ENCODE assay signal across 1 cellular context in the genomic region with DNA sequence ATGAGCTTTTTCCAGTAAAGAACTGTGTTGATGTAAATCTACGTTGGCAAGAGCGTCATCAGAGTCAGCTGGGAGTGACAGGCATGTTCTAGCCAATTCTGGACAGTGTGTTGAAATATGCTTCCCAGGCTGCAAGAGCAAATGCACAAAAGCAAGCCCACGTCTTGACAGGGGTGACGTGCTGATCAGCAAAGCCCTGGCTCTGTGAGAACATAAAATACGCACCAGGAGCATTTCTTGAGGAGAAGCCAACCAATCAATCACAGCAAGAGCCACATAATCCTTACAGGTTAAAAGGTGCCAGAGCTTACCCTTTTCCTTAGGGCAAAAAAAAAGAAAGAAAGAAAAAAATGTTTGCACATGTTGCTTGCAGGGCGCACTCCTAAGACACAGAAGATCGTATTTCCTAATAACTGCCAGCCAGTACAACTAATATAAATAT.
TF ChIP-seq lines count a peak whose summit lies in the region.

No MANE protein-coding gene starts in this region.

TF ChIP-seq in WTC11, 78 proteins besides CTCF, POLR2A, EP300 and RAD21 (continued from another document):
- TF ChIP-seq, protein P1, sequence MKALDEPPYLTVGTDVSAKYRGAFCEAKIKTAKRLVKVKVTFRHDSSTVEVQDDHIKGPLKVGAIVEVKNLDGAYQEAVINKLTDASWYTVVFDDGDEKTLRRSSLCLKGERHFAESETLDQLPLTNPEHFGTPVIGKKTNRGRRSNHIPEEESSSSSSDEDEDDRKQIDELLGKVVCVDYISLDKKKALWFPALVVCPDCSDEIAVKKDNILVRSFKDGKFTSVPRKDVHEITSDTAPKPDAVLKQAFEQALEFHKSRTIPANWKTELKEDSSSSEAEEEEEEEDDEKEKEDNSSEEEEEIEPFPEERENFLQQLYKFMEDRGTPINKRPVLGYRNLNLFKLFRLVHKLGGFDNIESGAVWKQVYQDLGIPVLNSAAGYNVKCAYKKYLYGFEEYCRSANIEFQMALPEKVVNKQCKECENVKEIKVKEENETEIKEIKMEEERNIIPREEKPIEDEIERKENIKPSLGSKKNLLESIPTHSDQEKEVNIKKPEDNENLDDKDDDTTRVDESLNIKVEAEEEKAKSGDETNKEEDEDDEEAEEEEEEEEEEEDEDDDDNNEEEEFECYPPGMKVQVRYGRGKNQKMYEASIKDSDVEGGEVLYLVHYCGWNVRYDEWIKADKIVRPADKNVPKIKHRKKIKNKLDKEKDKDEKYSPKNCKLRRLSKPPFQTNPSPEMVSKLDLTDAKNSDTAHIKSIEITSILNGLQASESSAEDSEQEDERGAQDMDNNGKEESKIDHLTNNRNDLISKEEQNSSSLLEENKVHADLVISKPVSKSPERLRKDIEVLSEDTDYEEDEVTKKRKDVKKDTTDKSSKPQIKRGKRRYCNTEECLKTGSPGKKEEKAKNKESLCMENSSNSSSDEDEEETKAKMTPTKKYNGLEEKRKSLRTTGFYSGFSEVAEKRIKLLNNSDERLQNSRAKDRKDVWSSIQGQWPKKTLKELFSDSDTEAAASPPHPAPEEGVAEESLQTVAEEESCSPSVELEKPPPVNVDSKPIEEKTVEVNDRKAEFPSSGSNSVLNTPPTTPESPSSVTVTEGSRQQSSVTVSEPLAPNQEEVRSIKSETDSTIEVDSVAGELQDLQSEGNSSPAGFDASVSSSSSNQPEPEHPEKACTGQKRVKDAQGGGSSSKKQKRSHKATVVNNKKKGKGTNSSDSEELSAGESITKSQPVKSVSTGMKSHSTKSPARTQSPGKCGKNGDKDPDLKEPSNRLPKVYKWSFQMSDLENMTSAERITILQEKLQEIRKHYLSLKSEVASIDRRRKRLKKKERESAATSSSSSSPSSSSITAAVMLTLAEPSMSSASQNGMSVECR (CRISPR knock-in tag; IDR thresholded peaks at IDR 0.05; ENCODE audit: borderline replicate concordance), result no peak
- no peak for TF ChIP-seq NFYB (CRISPR knock-in tag; conservative IDR thresholded peaks at IDR 0.05; ENCODE audit: low read depth)
- TF ChIP-seq ZNF138 (CRISPR knock-in tag; conservative IDR thresholded peaks at IDR 0.05), result no peak
- TF ChIP-seq TEAD1 (CRISPR knock-in tag; IDR thresholded peaks at IDR 0.05), result no peak
- TF ChIP-seq, protein P2, sequence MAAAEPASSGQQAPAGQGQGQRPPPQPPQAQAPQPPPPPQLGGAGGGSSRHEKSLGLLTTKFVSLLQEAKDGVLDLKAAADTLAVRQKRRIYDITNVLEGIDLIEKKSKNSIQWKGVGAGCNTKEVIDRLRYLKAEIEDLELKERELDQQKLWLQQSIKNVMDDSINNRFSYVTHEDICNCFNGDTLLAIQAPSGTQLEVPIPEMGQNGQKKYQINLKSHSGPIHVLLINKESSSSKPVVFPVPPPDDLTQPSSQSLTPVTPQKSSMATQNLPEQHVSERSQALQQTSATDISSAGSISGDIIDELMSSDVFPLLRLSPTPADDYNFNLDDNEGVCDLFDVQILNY (CRISPR knock-in tag; IDR thresholded peaks at IDR 0.05), result no peak
- TF ChIP-seq, protein P3, sequence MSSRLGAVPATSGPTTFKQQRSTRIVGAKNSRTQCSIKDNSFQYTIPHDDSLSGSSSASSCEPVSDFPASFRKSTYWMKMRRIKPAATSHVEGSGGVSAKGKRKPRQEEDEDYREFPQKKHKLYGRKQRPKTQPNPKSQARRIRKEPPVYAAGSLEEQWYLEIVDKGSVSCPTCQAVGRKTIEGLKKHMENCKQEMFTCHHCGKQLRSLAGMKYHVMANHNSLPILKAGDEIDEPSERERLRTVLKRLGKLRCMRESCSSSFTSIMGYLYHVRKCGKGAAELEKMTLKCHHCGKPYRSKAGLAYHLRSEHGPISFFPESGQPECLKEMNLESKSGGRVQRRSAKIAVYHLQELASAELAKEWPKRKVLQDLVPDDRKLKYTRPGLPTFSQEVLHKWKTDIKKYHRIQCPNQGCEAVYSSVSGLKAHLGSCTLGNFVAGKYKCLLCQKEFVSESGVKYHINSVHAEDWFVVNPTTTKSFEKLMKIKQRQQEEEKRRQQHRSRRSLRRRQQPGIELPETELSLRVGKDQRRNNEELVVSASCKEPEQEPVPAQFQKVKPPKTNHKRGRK (CRISPR knock-in tag; IDR thresholded peaks at IDR 0.05; ENCODE audit: borderline replicate concordance), result no peak
- TF ChIP-seq IRF2 (CRISPR knock-in tag; IDR thresholded peaks at IDR 0.05; ENCODE audit: borderline replicate concordance, low read depth), result no peak
- TF ChIP-seq, protein P4, sequence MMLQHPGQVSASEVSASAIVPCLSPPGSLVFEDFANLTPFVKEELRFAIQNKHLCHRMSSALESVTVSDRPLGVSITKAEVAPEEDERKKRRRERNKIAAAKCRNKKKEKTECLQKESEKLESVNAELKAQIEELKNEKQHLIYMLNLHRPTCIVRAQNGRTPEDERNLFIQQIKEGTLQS (CRISPR knock-in tag; conservative IDR thresholded peaks at IDR 0.05), result no peak
- no peak for TF ChIP-seq ETV6 (CRISPR knock-in tag; IDR thresholded peaks at IDR 0.05)
- TF ChIP-seq, protein P5, sequence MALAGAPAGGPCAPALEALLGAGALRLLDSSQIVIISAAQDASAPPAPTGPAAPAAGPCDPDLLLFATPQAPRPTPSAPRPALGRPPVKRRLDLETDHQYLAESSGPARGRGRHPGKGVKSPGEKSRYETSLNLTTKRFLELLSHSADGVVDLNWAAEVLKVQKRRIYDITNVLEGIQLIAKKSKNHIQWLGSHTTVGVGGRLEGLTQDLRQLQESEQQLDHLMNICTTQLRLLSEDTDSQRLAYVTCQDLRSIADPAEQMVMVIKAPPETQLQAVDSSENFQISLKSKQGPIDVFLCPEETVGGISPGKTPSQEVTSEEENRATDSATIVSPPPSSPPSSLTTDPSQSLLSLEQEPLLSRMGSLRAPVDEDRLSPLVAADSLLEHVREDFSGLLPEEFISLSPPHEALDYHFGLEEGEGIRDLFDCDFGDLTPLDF (CRISPR knock-in tag; IDR thresholded peaks at IDR 0.05), result no peak
- TF ChIP-seq, protein P6, sequence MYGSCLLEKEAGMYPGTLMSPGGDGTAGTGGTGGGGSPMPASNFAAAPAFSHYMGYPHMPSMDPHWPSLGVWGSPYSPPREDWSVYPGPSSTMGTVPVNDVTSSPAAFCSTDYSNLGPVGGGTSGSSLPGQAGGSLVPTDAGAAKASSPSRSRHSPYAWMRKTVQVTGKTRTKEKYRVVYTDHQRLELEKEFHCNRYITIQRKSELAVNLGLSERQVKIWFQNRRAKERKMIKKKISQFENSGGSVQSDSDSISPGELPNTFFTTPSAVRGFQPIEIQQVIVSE (CRISPR knock-in tag; IDR thresholded peaks at IDR 0.05; ENCODE audit: borderline replicate concordance), result no peak
- TF ChIP-seq ELF4 (CRISPR knock-in tag; IDR thresholded peaks at IDR 0.05; ENCODE audit: low read depth), result no peak
- no peak for TF ChIP-seq KAT7 (CRISPR knock-in tag; IDR thresholded peaks at IDR 0.05; ENCODE audit: borderline replicate concordance)
- TF ChIP-seq, protein P7, sequence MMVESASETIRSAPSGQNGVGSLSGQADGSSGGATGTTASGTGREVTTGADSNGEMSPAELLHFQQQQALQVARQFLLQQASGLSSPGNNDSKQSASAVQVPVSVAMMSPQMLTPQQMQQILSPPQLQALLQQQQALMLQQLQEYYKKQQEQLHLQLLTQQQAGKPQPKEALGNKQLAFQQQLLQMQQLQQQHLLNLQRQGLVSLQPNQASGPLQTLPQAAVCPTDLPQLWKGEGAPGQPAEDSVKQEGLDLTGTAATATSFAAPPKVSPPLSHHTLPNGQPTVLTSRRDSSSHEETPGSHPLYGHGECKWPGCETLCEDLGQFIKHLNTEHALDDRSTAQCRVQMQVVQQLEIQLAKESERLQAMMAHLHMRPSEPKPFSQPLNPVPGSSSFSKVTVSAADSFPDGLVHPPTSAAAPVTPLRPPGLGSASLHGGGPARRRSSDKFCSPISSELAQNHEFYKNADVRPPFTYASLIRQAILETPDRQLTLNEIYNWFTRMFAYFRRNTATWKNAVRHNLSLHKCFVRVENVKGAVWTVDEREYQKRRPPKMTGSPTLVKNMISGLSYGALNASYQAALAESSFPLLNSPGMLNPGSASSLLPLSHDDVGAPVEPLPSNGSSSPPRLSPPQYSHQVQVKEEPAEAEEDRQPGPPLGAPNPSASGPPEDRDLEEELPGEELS (CRISPR knock-in tag; IDR thresholded peaks at IDR 0.05), result no peak
- TF ChIP-seq, protein P8, sequence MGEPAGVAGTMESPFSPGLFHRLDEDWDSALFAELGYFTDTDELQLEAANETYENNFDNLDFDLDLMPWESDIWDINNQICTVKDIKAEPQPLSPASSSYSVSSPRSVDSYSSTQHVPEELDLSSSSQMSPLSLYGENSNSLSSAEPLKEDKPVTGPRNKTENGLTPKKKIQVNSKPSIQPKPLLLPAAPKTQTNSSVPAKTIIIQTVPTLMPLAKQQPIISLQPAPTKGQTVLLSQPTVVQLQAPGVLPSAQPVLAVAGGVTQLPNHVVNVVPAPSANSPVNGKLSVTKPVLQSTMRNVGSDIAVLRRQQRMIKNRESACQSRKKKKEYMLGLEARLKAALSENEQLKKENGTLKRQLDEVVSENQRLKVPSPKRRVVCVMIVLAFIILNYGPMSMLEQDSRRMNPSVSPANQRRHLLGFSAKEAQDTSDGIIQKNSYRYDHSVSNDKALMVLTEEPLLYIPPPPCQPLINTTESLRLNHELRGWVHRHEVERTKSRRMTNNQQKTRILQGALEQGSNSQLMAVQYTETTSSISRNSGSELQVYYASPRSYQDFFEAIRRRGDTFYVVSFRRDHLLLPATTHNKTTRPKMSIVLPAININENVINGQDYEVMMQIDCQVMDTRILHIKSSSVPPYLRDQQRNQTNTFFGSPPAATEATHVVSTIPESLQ (CRISPR knock-in tag; IDR thresholded peaks at IDR 0.05), result no peak
